Comparison of ENCODE assay signal across 18 cellular contexts in the genomic region with DNA sequence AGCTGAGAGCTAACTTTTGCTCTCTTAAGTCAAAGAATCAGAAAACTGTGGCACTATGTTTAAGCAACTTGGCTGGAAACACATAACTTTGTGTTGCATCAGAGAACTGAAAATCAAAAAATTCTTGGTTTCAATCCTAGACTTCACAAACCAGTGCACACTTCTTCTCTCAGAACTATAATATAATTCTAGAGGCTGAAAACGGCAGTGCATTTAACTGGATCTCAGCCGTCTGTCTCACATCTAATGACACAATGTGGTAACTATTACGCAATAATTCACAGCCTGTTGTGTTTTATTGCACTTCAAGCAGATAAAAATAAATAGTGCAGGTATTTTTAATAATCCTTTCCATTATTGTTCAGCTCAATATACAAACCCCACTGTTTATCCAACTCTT.
A peak's percentile ranks its signal among the peaks of the same experiment; 100 is the strongest.
DNase-seq lines count a peak whose midpoint lies in the region; ATAC-seq and TF ChIP-seq lines count a peak whose summit lies in the region.
"Had no signal": no experiment of that assay in that cellular context is flagged by ENCODE, and none has a peak within 500 bp of the region (broad histone marks: within the 10 kb centered on the region; RNA-seq: fewer than 3 reads in every experiment).

No MANE protein-coding gene starts in this region.

- H3K27ac Mint-ChIP-seq in HFFc6 = no peak overlapping the region
- H3K27ac Mint-ChIP-seq: activated naive CD8-positive, alpha-beta T cell; H9; naive thymus-derived CD4-positive, alpha-beta T cell; stimulated activated effector memory CD8-positive, alpha-beta T cell treated with anti-CD3 and anti-CD28 coated beads, Interleukin-12 subunit alpha, Interleukin-12 subunit beta, amount 100 ng/mL, for 72 hours had no signal

- no peaks in the 10 kb centered on the region for H3K27me3 ChIP-seq in subcutaneous abdominal adipose tissue (ENCODE audit: control insufficient read depth in 5 of 5, insufficient read depth in 4 of 5, low read length in 5 of 5)

- no peak overlapping the region for H3K4me3 Mint-ChIP-seq in HFFc6
- H3K4me3 Mint-ChIP-seq in activated T-cell treated with anti-CD3 and anti-CD28 coated beads, Interleukin-2, amount 50 U/mL, for 4 hours = no peak overlapping the region
- H3K4me3 Mint-ChIP-seq: activated naive CD8-positive, alpha-beta T cell; central memory CD8-positive, alpha-beta T cell; H9; naive thymus-derived CD4-positive, alpha-beta T cell; stimulated activated effector memory CD8-positive, alpha-beta T cell treated with anti-CD3 and anti-CD28 coated beads, Interleukin-12 subunit alpha, Interleukin-12 subunit beta, amount 100 ng/mL, for 72 hours had no signal

- H3K9me3 ChIP-seq in subcutaneous abdominal adipose tissue (ENCODE audit: control insufficient read depth in 5 of 5, low read length in 5 of 5) = no peaks in the 10 kb centered on the region

- H3K9ac ChIP-seq in subcutaneous abdominal adipose tissue (ENCODE audit: low read length in 5 of 5) = no peak overlapping the region

- peaks cover 0 to 20% (median 5%) of the 10 kb centered on the region in 5 donors for H3K4me1 ChIP-seq in subcutaneous abdominal adipose tissue (ENCODE audit: control insufficient read depth in 5 of 5, insufficient read depth in 5 of 5, low read length in 5 of 5)

- no peak for TF ChIP-seq CTCF in fibroblast of mammary gland (conservative IDR thresholded peaks at IDR 0.05; ENCODE audit: control insufficient read depth, insufficient read depth, low read depth, low read length)
- TF ChIP-seq CTCF in HFFc6 (IDR thresholded peaks at IDR 0.05) = no peak

- no peaks in the 10 kb centered on the region for H3K36me3 ChIP-seq in subcutaneous abdominal adipose tissue (ENCODE audit: control insufficient read depth in 5 of 5, insufficient read depth in 5 of 5, low read length in 5 of 5)

- H3K4me1 Mint-ChIP-seq in HFFc6 (ENCODE audit: low read depth) = peaks cover 6% of the 10 kb centered on the region; the same call in 1 of the 2 replicates
- no peaks in the 10 kb centered on the region for H3K4me1 Mint-ChIP-seq in activated T-cell treated with anti-CD3 and anti-CD28 coated beads, Interleukin-2, amount 50 U/mL, for 4 hours (ENCODE audit: low read depth)
- H3K4me1 Mint-ChIP-seq: central memory CD8-positive, alpha-beta T cell; H9; naive thymus-derived CD4-positive, alpha-beta T cell; stimulated activated effector memory CD8-positive, alpha-beta T cell treated with anti-CD3 and anti-CD28 coated beads, Interleukin-12 subunit alpha, Interleukin-12 subunit beta, amount 100 ng/mL, for 72 hours had no signal

- H3K27ac ChIP-seq in subcutaneous abdominal adipose tissue (ENCODE audit: low read depth, low read length) = peak overlapping the region; percentile 1
- H3K27ac ChIP-seq: 22Rv1 had no signal

- no peak for ATAC-seq in activated T-cell treated with anti-CD3 and anti-CD28 coated beads, Interleukin-2, amount 50 U/mL, for 4 hours
- ATAC-seq: left cardiac atrium; naive thymus-derived CD4-positive, alpha-beta T cell; stimulated activated effector memory CD8-positive, alpha-beta T cell treated with anti-CD3 and anti-CD28 coated beads, Interleukin-12 subunit alpha, Interleukin-12 subunit beta, amount 100 ng/mL, for 72 hours had no signal

- H3K9me3 Mint-ChIP-seq in HFFc6 = no peaks in the 10 kb centered on the region; the same call in 1 of the 2 replicates
- no peaks in the 10 kb centered on the region for H3K9me3 Mint-ChIP-seq in activated T-cell treated with anti-CD3 and anti-CD28 coated beads, Interleukin-2, amount 50 U/mL, for 4 hours
- H3K9me3 Mint-ChIP-seq: central memory CD8-positive, alpha-beta T cell had no signal

- no peaks in the 10 kb centered on the region for H3K36me3 Mint-ChIP-seq in HFFc6 (ENCODE audit: low read depth)
- no peaks in the 10 kb centered on the region for H3K36me3 Mint-ChIP-seq in activated T-cell treated with anti-CD3 and anti-CD28 coated beads, Interleukin-2, amount 50 U/mL, for 4 hours (ENCODE audit: insufficient read depth)
- H3K36me3 Mint-ChIP-seq: activated naive CD8-positive, alpha-beta T cell; naive thymus-derived CD4-positive, alpha-beta T cell; stimulated activated effector memory CD8-positive, alpha-beta T cell treated with anti-CD3 and anti-CD28 coated beads, Interleukin-12 subunit alpha, Interleukin-12 subunit beta, amount 100 ng/mL, for 72 hours had no signal

- no peaks in the 10 kb centered on the region for H3K27me3 Mint-ChIP-seq in HFFc6 (ENCODE audit: insufficient read depth)
- no peaks in the 10 kb centered on the region for H3K27me3 Mint-ChIP-seq in activated T-cell treated with anti-CD3 and anti-CD28 coated beads, Interleukin-2, amount 50 U/mL, for 4 hours (ENCODE audit: low read depth)
- H3K27me3 Mint-ChIP-seq: activated naive CD8-positive, alpha-beta T cell; central memory CD8-positive, alpha-beta T cell had no signal

- DNase-seq in DMS 273 (lab: John Stamatoyannopoulos, UW; ENCODE audit: unreplicated experiment) (peak; percentile 43), DMS 273 treated with DMSO at 0.1 percent for 48 hours (lab: John Stamatoyannopoulos, UW) (no peak), NOMO-1 treated with dmso at 0.1 percent for 144 hours (lab: John Stamatoyannopoulos, UW; ENCODE audit: unreplicated experiment) (peak; percentile 63), fibroblast of mammary gland (ENCODE audit: low read depth) (peak; percentile 42), NCI-H774 (lab: John Stamatoyannopoulos, UW) (no peak), HFFc6 (no peak)
- no peak for DNase-seq in activated T-cell treated with anti-CD3 and anti-CD28 coated beads, Interleukin-2, amount 50 U/mL, for 4 hours
- DNase-seq: activated CD8-positive, alpha-beta memory T cell treated with anti-CD3 and anti-CD28 coated beads, Interleukin-2, amount 50 U/mL, for 48 hours; H9; left cardiac atrium; naive thymus-derived CD4-positive, alpha-beta T cell; NCI-H2107; stimulated activated CD4-positive, alpha-beta T cell treated with anti-CD3 and anti-CD28 coated beads, Interleukin-4, amount 100 ng/mL, for 1 hour had no signal

- H3K4me3 ChIP-seq in fibroblast of mammary gland (ENCODE audit: control insufficient read depth, low read depth, low read length) = no peak overlapping the region
- no peak overlapping the region for H3K4me3 ChIP-seq in subcutaneous abdominal adipose tissue (ENCODE audit: low read depth in 1 of 5, low read length in 5 of 5)

Comparison
In these comparisons a context has a peak if more than half of its experiments do, and no peak if none do; other contexts are left out.
1. DNase-seq: peak in DMS 273 (single experiment), NOMO-1 treated with dmso at 0.1 percent for 144 hours (single experiment) and fibroblast of mammary gland (single experiment); none in DMS 273 treated with DMSO at 0.1 percent for 48 hours (single experiment), NCI-H774 (single experiment), HFFc6 (single experiment) and activated T-cell treated with anti-CD3 and anti-CD28 coated beads, Interleukin-2, amount 50 U/mL, for 4 hours (single experiment).